In the genomic region with DNA sequence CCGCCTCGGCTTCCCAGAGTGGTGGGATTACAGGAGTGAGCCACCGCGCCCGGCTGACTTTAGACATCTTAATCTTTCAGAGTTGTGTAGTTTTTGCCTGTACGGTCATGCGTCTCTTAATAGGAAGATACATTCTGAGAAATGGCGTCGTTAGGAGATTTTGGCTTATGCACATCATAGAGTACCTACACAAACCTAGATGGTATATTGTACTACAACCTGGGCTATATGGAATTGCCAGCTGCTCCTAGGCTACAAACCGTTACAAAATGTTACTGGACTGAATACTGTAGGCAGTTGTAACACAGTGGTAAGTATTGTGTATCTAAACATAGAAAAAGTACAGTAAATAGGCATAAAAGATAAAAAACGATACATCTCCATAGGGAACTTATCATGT, we compare ENCODE assay signal across 1 cellular context.
TF ChIP-seq lines count a peak whose summit lies in the region.

No MANE protein-coding gene starts in this region.

TF ChIP-seq in HepG2, 621 proteins besides CTCF, POLR2A, EP300 and RAD21:
- TF ChIP-seq ZHX1 (CRISPR knock-in tag; IDR thresholded peaks at IDR 0.05; ENCODE audit: low read depth), result no peak
- no peak for TF ChIP-seq ATF7 (IDR thresholded peaks at IDR 0.05)
- no peak for TF ChIP-seq ATF7 (CRISPR knock-in tag; IDR thresholded peaks at IDR 0.05)
- TF ChIP-seq TFDP1 (CRISPR knock-in tag; IDR thresholded peaks at IDR 0.05; ENCODE audit: borderline replicate concordance), result no peak
- TF ChIP-seq PAX8 (CRISPR knock-in tag; IDR thresholded peaks at IDR 0.05; ENCODE audit: borderline replicate concordance), result no peak
- no peak for TF ChIP-seq NFYB (CRISPR knock-in tag; IDR thresholded peaks at IDR 0.05)
- no peak for TF ChIP-seq MNT (IDR thresholded peaks at IDR 0.05)
- TF ChIP-seq ZNF749 (CRISPR knock-in tag; IDR thresholded peaks at IDR 0.05; ENCODE audit: borderline replicate concordance), result no peak
- no peak for TF ChIP-seq HOXA3 (CRISPR knock-in tag; IDR thresholded peaks at IDR 0.05)
- TF ChIP-seq, protein P1, sequence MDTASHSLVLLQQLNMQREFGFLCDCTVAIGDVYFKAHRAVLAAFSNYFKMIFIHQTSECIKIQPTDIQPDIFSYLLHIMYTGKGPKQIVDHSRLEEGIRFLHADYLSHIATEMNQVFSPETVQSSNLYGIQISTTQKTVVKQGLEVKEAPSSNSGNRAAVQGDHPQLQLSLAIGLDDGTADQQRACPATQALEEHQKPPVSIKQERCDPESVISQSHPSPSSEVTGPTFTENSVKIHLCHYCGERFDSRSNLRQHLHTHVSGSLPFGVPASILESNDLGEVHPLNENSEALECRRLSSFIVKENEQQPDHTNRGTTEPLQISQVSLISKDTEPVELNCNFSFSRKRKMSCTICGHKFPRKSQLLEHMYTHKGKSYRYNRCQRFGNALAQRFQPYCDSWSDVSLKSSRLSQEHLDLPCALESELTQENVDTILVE (CRISPR knock-in tag; IDR thresholded peaks at IDR 0.05), result no peak
- TF ChIP-seq KLF9 (CRISPR knock-in tag; IDR thresholded peaks at IDR 0.05; ENCODE audit: low read depth), result no peak
- no peak for TF ChIP-seq ZSCAN9 (CRISPR knock-in tag; IDR thresholded peaks at IDR 0.05; ENCODE audit: borderline replicate concordance)
- TF ChIP-seq NONO (IDR thresholded peaks at IDR 0.05), result no peak
- no peak for TF ChIP-seq NONO (CRISPR knock-in tag; conservative IDR thresholded peaks at IDR 0.05)
- TF ChIP-seq, protein P2, sequence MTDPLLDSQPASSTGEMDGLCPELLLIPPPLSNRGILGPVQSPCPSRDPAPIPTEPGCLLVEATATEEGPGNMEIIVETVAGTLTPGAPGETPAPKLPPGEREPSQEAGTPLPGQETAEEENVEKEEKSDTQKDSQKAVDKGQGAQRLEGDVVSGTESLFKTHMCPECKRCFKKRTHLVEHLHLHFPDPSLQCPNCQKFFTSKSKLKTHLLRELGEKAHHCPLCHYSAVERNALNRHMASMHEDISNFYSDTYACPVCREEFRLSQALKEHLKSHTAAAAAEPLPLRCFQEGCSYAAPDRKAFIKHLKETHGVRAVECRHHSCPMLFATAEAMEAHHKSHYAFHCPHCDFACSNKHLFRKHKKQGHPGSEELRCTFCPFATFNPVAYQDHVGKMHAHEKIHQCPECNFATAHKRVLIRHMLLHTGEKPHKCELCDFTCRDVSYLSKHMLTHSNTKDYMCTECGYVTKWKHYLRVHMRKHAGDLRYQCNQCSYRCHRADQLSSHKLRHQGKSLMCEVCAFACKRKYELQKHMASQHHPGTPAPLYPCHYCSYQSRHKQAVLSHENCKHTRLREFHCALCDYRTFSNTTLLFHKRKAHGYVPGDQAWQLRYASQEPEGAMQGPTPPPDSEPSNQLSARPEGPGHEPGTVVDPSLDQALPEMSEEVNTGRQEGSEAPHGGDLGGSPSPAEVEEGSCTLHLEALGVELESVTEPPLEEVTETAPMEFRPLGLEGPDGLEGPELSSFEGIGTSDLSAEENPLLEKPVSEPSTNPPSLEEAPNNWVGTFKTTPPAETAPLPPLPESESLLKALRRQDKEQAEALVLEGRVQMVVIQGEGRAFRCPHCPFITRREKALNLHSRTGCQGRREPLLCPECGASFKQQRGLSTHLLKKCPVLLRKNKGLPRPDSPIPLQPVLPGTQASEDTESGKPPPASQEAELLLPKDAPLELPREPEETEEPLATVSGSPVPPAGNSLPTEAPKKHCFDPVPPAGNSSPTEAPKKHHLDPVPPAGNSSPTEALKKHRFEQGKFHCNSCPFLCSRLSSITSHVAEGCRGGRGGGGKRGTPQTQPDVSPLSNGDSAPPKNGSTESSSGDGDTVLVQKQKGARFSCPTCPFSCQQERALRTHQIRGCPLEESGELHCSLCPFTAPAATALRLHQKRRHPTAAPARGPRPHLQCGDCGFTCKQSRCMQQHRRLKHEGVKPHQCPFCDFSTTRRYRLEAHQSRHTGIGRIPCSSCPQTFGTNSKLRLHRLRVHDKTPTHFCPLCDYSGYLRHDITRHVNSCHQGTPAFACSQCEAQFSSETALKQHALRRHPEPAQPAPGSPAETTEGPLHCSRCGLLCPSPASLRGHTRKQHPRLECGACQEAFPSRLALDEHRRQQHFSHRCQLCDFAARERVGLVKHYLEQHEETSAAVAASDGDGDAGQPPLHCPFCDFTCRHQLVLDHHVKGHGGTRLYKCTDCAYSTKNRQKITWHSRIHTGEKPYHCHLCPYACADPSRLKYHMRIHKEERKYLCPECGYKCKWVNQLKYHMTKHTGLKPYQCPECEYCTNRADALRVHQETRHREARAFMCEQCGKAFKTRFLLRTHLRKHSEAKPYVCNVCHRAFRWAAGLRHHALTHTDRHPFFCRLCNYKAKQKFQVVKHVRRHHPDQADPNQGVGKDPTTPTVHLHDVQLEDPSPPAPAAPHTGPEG (CRISPR knock-in tag; IDR thresholded peaks at IDR 0.05), result no peak
- TF ChIP-seq, protein P3, sequence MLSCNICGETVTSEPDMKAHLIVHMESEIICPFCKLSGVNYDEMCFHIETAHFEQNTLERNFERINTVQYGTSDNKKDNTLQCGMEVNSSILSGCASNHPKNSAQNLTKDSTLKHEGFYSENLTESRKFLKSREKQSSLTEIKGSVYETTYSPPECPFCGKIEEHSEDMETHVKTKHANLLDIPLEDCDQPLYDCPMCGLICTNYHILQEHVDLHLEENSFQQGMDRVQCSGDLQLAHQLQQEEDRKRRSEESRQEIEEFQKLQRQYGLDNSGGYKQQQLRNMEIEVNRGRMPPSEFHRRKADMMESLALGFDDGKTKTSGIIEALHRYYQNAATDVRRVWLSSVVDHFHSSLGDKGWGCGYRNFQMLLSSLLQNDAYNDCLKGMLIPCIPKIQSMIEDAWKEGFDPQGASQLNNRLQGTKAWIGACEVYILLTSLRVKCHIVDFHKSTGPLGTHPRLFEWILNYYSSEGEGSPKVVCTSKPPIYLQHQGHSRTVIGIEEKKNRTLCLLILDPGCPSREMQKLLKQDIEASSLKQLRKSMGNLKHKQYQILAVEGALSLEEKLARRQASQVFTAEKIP (CRISPR knock-in tag; IDR thresholded peaks at IDR 0.05; ENCODE audit: borderline replicate concordance), result no peak
- no peak for TF ChIP-seq PREB (CRISPR knock-in tag; IDR thresholded peaks at IDR 0.05)
- no peak for TF ChIP-seq ZNF570 (CRISPR knock-in tag; IDR thresholded peaks at IDR 0.05; ENCODE audit: borderline replicate concordance)
- TF ChIP-seq ZNF773 (CRISPR knock-in tag; IDR thresholded peaks at IDR 0.05; ENCODE audit: borderline replicate concordance), result no peak
